Comparison of ENCODE assay signal across 9 cellular contexts in genomic region chr15:69760263-69760855, GRCh38.
DNase-seq lines count a peak whose midpoint lies in the region; ATAC-seq and TF ChIP-seq lines count a peak whose summit lies in the region.
"Had no signal": no experiment of that assay in that cellular context is flagged by ENCODE, and none has a peak within 500 bp of the region (broad histone marks: within the 10 kb centered on the region; RNA-seq: fewer than 3 reads in every experiment).

No MANE protein-coding gene starts in this region.

- peak overlapping the region; percentile 78 to 97 (median 88) for H3K27ac Mint-ChIP-seq in CD8-positive, alpha-beta memory T cell
- peak overlapping the region; percentile 98 for H3K27ac Mint-ChIP-seq in activated naive CD8-positive, alpha-beta T cell treated with anti-CD3 and anti-CD28 coated beads, Interleukin-2, amount 50 U/mL, for 24 hours
- peak overlapping the region; percentile 48 to 95 (median 88) for H3K27ac Mint-ChIP-seq in naive thymus-derived CD4-positive, alpha-beta T cell

- H3K4me1 ChIP-seq in CD8-positive, alpha-beta memory T cell (ENCODE audit: insufficient read depth, low read length) = peaks cover 70% of the 10 kb centered on the region
- H3K4me1 ChIP-seq in MM.1S (ENCODE audit: low read length) (peaks cover 64% of the 10 kb centered on the region), thyroid gland (no peaks in the 10 kb centered on the region)
- peaks cover 64 to 68% of the 10 kb centered on the region in 2 donors for H3K4me1 ChIP-seq in naive thymus-derived CD4-positive, alpha-beta T cell (ENCODE audit: control insufficient read depth in 2 of 2, insufficient read depth in 2 of 2, low read length in 2 of 2)

- peak overlapping the region; percentile 35 for H3K9ac ChIP-seq in MM.1S (ENCODE audit: low read length)

- H3K36me3 ChIP-seq in CD8-positive, alpha-beta memory T cell (ENCODE audit: insufficient read depth, low read length) = no peaks in the 10 kb centered on the region
- H3K36me3 ChIP-seq in MM.1S (replicated peaks; ENCODE audit: insufficient read depth, low read length) (no peaks in the 10 kb centered on the region), thyroid gland (no peaks in the 10 kb centered on the region)
- no peaks in the 10 kb centered on the region for H3K36me3 ChIP-seq in naive thymus-derived CD4-positive, alpha-beta T cell (ENCODE audit: control insufficient read depth in 2 of 3, insufficient read depth in 3 of 3, low read length in 3 of 3)
- H3K36me3 ChIP-seq: colonic mucosa had no signal

- H3K9me2 ChIP-seq in MM.1S (replicated peaks; ENCODE audit: insufficient read depth, low read length) = no peaks in the 10 kb centered on the region

- no peaks in the 10 kb centered on the region for H3K79me2 ChIP-seq in MM.1S (ENCODE audit: low read length)

- peak overlapping the region; percentile 47 to 79 (median 71) for H3K4me3 Mint-ChIP-seq in CD8-positive, alpha-beta memory T cell
- H3K4me3 Mint-ChIP-seq in activated naive CD8-positive, alpha-beta T cell treated with anti-CD3 and anti-CD28 coated beads, Interleukin-2, amount 50 U/mL, for 24 hours = peak overlapping the region; percentile 64
- H3K4me3 Mint-ChIP-seq in naive thymus-derived CD4-positive, alpha-beta T cell = peak overlapping the region; percentile 51 to 77 (median 72)

- no peak for DNase-seq in CD8-positive, alpha-beta memory T cell
- DNase-seq in MM.1S (peak; percentile 21), NCI-H2171 (lab: John Stamatoyannopoulos, UW) (no peak), thyroid gland (no peak), midbrain (lab: John Stamatoyannopoulos, UW) (no peak)
- peak; percentile 36 for DNase-seq in activated naive CD8-positive, alpha-beta T cell treated with anti-CD3 and anti-CD28 coated beads, Interleukin-2, amount 50 U/mL, for 24 hours
- DNase-seq in naive thymus-derived CD4-positive, alpha-beta T cell = no peak

- TF ChIP-seq CTCF in MM.1S (IDR thresholded peaks at IDR 0.05; ENCODE audit: low read length) (no peak), thyroid gland (IDR thresholded peaks at IDR 0.05) (no peak)

- no peaks in the 10 kb centered on the region for H3K27me3 ChIP-seq in CD8-positive, alpha-beta memory T cell (ENCODE audit: insufficient read depth, low read length, poor library complexity, severe bottlenecking)
- H3K27me3 ChIP-seq in MM.1S (replicated peaks; ENCODE audit: insufficient read depth, low read length) (no peaks in the 10 kb centered on the region), thyroid gland (no peaks in the 10 kb centered on the region)
- no peaks in the 10 kb centered on the region for H3K27me3 ChIP-seq in naive thymus-derived CD4-positive, alpha-beta T cell (ENCODE audit: control insufficient read depth in 2 of 2, insufficient read depth in 2 of 2, low read length in 2 of 2)
- H3K27me3 ChIP-seq: colonic mucosa had no signal

- peaks cover 52% of the 10 kb centered on the region for H3F3A ChIP-seq in MM.1S (ENCODE audit: insufficient read depth, low read length)

- WGBS in thyroid gland, 2 donors = 79% methylated on average over 3 of the region's 3 CpGs

- H3K9me3 Mint-ChIP-seq in CD8-positive, alpha-beta memory T cell = peaks cover 0 to 2% (median 0%) of the 10 kb centered on the region in 5 donors
- H3K9me3 Mint-ChIP-seq in activated naive CD8-positive, alpha-beta T cell treated with anti-CD3 and anti-CD28 coated beads, Interleukin-2, amount 50 U/mL, for 24 hours = peaks cover 5% of the 10 kb centered on the region
- H3K9me3 Mint-ChIP-seq in naive thymus-derived CD4-positive, alpha-beta T cell = peaks cover 0 to 15% (median 0%) of the 10 kb centered on the region in 11 donors

- CTCF ChIA-PET in CD8-positive, alpha-beta memory T cell (lab: Charles Lee) = interaction anchor here (0.9 to 1.5 kb wide), 5 partner anchors 8 to 341 kb away, joined by 3 to 6 read pairs (median 3); no protein-coding TSS in a partner anchor
- CTCF ChIA-PET in naive thymus-derived CD4-positive, alpha-beta T cell (lab: Charles Lee) = interaction anchor here (1.0 to 1.2 kb wide), 4 partner anchors 11 to 339 kb away, joined by 3 to 6 read pairs (median 4); no protein-coding TSS in a partner anchor

- no peak for TF ChIP-seq POLR2A in thyroid gland (IDR thresholded peaks at IDR 0.05)

- ATAC-seq in activated naive CD8-positive, alpha-beta T cell treated with anti-CD3 and anti-CD28 coated beads, Interleukin-2, amount 50 U/mL, for 24 hours = peak; percentile 0
- peak; percentile 25 for ATAC-seq in naive thymus-derived CD4-positive, alpha-beta T cell
- no peak for ATAC-seq in HG03175 (IDR thresholded peaks at IDR 0.05; ENCODE audit: unreplicated experiment)

- H3K27ac ChIP-seq in CD8-positive, alpha-beta memory T cell (ENCODE audit: low read depth, low read length) = no peak overlapping the region
- H3K27ac ChIP-seq in MM.1S (ENCODE audit: low read length) (peak overlapping the region; percentile 88), thyroid gland (no peak overlapping the region)
- H3K27ac ChIP-seq in naive thymus-derived CD4-positive, alpha-beta T cell (ENCODE audit: low read depth, low read length) = no peak overlapping the region
- H3K27ac ChIP-seq: colonic mucosa had no signal

- peak overlapping the region; percentile 2; the same call in 1 of the 2 replicates for H2AFZ ChIP-seq in MM.1S (ENCODE audit: low read length)

- no peaks in the 10 kb centered on the region for H3K36me3 Mint-ChIP-seq in CD8-positive, alpha-beta memory T cell
- H3K36me3 Mint-ChIP-seq in activated naive CD8-positive, alpha-beta T cell treated with anti-CD3 and anti-CD28 coated beads, Interleukin-2, amount 50 U/mL, for 24 hours (ENCODE audit: low read depth) = peaks cover 6% of the 10 kb centered on the region
- peaks cover 0 to 32% (median 0%) of the 10 kb centered on the region in 5 donors for H3K36me3 Mint-ChIP-seq in naive thymus-derived CD4-positive, alpha-beta T cell

- H3K4me3 ChIP-seq in CD8-positive, alpha-beta memory T cell (ENCODE audit: low read length) = peak overlapping the region; percentile 27
- peak overlapping the region; percentile 18; the same call in 1 of the 2 replicates for H3K4me3 ChIP-seq in MM.1S (ENCODE audit: low read length)
- H3K4me3 ChIP-seq in naive thymus-derived CD4-positive, alpha-beta T cell (ENCODE audit: low read length) = peak overlapping the region; percentile 34
- no peak overlapping the region for H3K4me3 ChIP-seq in thyroid gland (replicated peaks in 1 of 3)
- H3K4me3 ChIP-seq: colonic mucosa had no signal

- H3K4me1 Mint-ChIP-seq in CD8-positive, alpha-beta memory T cell = peaks cover 72 to 81% (median 79%) of the 10 kb centered on the region in 3 donors
- peaks cover 77% of the 10 kb centered on the region for H3K4me1 Mint-ChIP-seq in activated naive CD8-positive, alpha-beta T cell treated with anti-CD3 and anti-CD28 coated beads, Interleukin-2, amount 50 U/mL, for 24 hours
- H3K4me1 Mint-ChIP-seq in naive thymus-derived CD4-positive, alpha-beta T cell = peaks cover 58 to 81% (median 76%) of the 10 kb centered on the region in 7 donors

- no peaks in the 10 kb centered on the region for H4K20me1 ChIP-seq in MM.1S (ENCODE audit: insufficient read depth, low read length)

- POLR2A ChIA-PET in CD8-positive, alpha-beta memory T cell (lab: Charles Lee) = interaction anchor here (0.5 to 2.0 kb wide), 10 partner anchors 11 to 850 kb away, joined by 3 to 16 read pairs (median 4); partner anchors contain the start of gene TLE3
- POLR2A ChIA-PET in naive thymus-derived CD4-positive, alpha-beta T cell (lab: Charles Lee) = interaction anchor here (0.7 to 5.4 kb wide), 8 partner anchors 10 to 775 kb away, joined by 3 to 61 read pairs (median 4); partner anchors contain the start of gene TLE3

- H3K4me2 ChIP-seq in MM.1S (ENCODE audit: low read depth, low read length) = peak overlapping the region; percentile 56

- H3K9me3 ChIP-seq in CD8-positive, alpha-beta memory T cell (ENCODE audit: low read length) = no peaks in the 10 kb centered on the region
- H3K9me3 ChIP-seq in MM.1S (replicated peaks; ENCODE audit: insufficient read depth, low read length) = no peaks in the 10 kb centered on the region
- H3K9me3 ChIP-seq in naive thymus-derived CD4-positive, alpha-beta T cell (ENCODE audit: control insufficient read depth in 2 of 3, low read length in 3 of 3) = no peaks in the 10 kb centered on the region
- no peaks in the 10 kb centered on the region for H3K9me3 ChIP-seq in thyroid gland
- H3K9me3 ChIP-seq: colonic mucosa had no signal

- intact Hi-C loops in naive thymus-derived CD4-positive, alpha-beta T cell (cut with micrococcal nuclease) = loop anchor here (2.0 to 5.0 kb wide), 3 partner anchors 22 to 292 kb away; no protein-coding TSS in a partner anchor
- intact Hi-C loops in thyroid gland (cut with DNase I) = no loop called here

- H3K27me3 Mint-ChIP-seq in CD8-positive, alpha-beta memory T cell = peaks cover 0 to 18% of the 10 kb centered on the region in 2 donors
- H3K27me3 Mint-ChIP-seq in activated naive CD8-positive, alpha-beta T cell treated with anti-CD3 and anti-CD28 coated beads, Interleukin-2, amount 50 U/mL, for 24 hours = peaks cover 12% of the 10 kb centered on the region
- peaks cover 0 to 22% (median 4%) of the 10 kb centered on the region in 5 donors for H3K27me3 Mint-ChIP-seq in naive thymus-derived CD4-positive, alpha-beta T cell

Comparison
In these comparisons a context has a peak if more than half of its experiments do, and no peak if none do; other contexts are left out.
1. DNase-seq: peak in MM.1S (single experiment) and activated naive CD8-positive, alpha-beta T cell treated with anti-CD3 and anti-CD28 coated beads, Interleukin-2, amount 50 U/mL, for 24 hours (single experiment); none in CD8-positive, alpha-beta memory T cell (0 of 5), naive thymus-derived CD4-positive, alpha-beta T cell (0 of 9), NCI-H2171 (single experiment), thyroid gland (0 of 2) and midbrain (single experiment).
2. H3K4me3 ChIP-seq: peak in CD8-positive, alpha-beta memory T cell (single experiment), MM.1S (single experiment) and naive thymus-derived CD4-positive, alpha-beta T cell (single experiment); none in thyroid gland (0 of 3).
3. Peak in every context shown above with its lines, with median percentiles within 50 percentile points of each other: H3K27ac Mint-ChIP-seq and H3K4me3 Mint-ChIP-seq.